ENCODE assay signal across 22 cellular contexts in genomic region chr2:24657818-24658217, GRCh38.
"Had no signal": no experiment of that assay in that cellular context is flagged by ENCODE, and none has a peak within 500 bp of the region (broad histone marks: within the 10 kb centered on the region; RNA-seq: fewer than 3 reads in every experiment).

No MANE protein-coding gene starts in this region.

- H3K4me3 ChIP-seq: heart right ventricle, left lung, sigmoid colon, tibial nerve had no signal

- ATAC-seq: esophagus mucosa had no signal

- DNase-seq: activated CD4-positive, alpha-beta memory T cell treated with anti-CD3 and anti-CD28 coated beads for 36 hours; activated CD4-positive, alpha-beta T cell treated with anti-CD3 and anti-CD28 coated beads for 48 hours; activated CD8-positive, alpha-beta memory T cell treated with anti-CD3 and anti-CD28 coated beads, Interleukin-2, amount 50 U/mL, for 4 hours; activated gamma-delta T cell treated with Interleukin-2 at 50 U/mL for 16 hours; activated naive CD4-positive, alpha-beta T cell treated with anti-CD3 and anti-CD28 coated beads, Interleukin-2, amount 50 U/mL, for 16 hours; activated T-cell treated with anti-CD3 and anti-CD28 coated beads, Interleukin-2, amount 50 U/mL, for 1 hour; amygdala; central memory CD4-positive, alpha-beta T cell; endodermal cell; foreskin fibroblast; kidney glomerular epithelial cell; left lung; sigmoid colon; stimulated activated CD4-positive, alpha-beta T cell treated with anti-CD3 and anti-CD28 coated beads, Interleukin-15, amount 100 ng/mL, for 24 hours; stimulated activated CD4-positive, alpha-beta T cell treated with anti-CD3 and anti-CD28 coated beads, Interleukin-2, amount 100 ng/mL, for 24 hours; stimulated activated naive CD4-positive, alpha-beta T cell; T-helper 1 cell had no signal

- H3K27me3 ChIP-seq: heart right ventricle, left lung, neutrophil, sigmoid colon, tibial nerve had no signal

- H3K27ac ChIP-seq: left lung, neutrophil, tibial nerve, VCaP had no signal

- H3K9me3 ChIP-seq: heart right ventricle, left lung, neutrophil, sigmoid colon, tibial nerve had no signal
